ENCODE assay signal across 18 cellular contexts in genomic region chr20:61442718-61443117, GRCh38.
DNase-seq lines count a peak whose midpoint lies in the region; FAIRE-seq and TF ChIP-seq lines count a peak whose summit lies in the region.
"Had no signal": no experiment of that assay in that cellular context is flagged by ENCODE, and none has a peak within 500 bp of the region (broad histone marks: within the 10 kb centered on the region; RNA-seq: fewer than 3 reads in every experiment).

No MANE protein-coding gene starts in this region.

- H3K36me3 Mint-ChIP-seq in astrocyte (ENCODE audit: low read depth, unreplicated experiment) (no peaks in the 10 kb centered on the region), neural progenitor cell (no peaks in the 10 kb centered on the region)
- H3K36me3 Mint-ChIP-seq: CD8-positive, alpha-beta T cell; IgD-negative memory B cell had no signal

- H3K27me3 Mint-ChIP-seq in astrocyte (ENCODE audit: low read depth, unreplicated experiment): peaks cover 2% of the 10 kb centered on the region
- H3K27me3 Mint-ChIP-seq in neural progenitor cell (ENCODE audit: insufficient read depth, low read depth): no peaks in the 10 kb centered on the region
- H3K27me3 Mint-ChIP-seq: B cell, IgD-negative memory B cell had no signal

- H2AFZ ChIP-seq in astrocyte (ENCODE audit: low read depth, low read length) (no peak overlapping the region), neural progenitor cell (replicated peaks) (no peak overlapping the region)
- H2AFZ ChIP-seq: GM23248 had no signal

- H3K4me1 ChIP-seq in NT2/D1 (ENCODE audit: insufficient read depth, insufficient read length): peaks cover 10% of the 10 kb centered on the region
- peaks cover 12% of the 10 kb centered on the region for H3K4me1 ChIP-seq in astrocyte (ENCODE audit: insufficient read depth, low read length)
- H3K4me1 ChIP-seq in neural progenitor cell: peaks cover 83% of the 10 kb centered on the region
- H3K4me1 ChIP-seq: BLaER1 treated with 17β-estradiol and CSF1 and Interleukin-3, amounts not matched to agents 10 nM and 100 nM had no signal

- H4K20me1 ChIP-seq in astrocyte (ENCODE audit: insufficient read depth, low read length) (peaks cover 9% of the 10 kb centered on the region), neural progenitor cell (ENCODE audit: low read depth) (no peaks in the 10 kb centered on the region)
- H4K20me1 ChIP-seq: BLaER1 treated with 17β-estradiol and CSF1 and Interleukin-3, amounts not matched to agents 10 nM and 100 nM had no signal

- no peak overlapping the region for H3K4me3 ChIP-seq in NT2/D1 (ENCODE audit: insufficient read length, low read depth)
- no peak overlapping the region for H3K4me3 ChIP-seq in astrocyte (ENCODE audit: insufficient read depth, low read depth, low read length)
- 0 out of 2 replicates have a peak overlapping the region, but pooled peaks have one; percentile 22 for H3K4me3 ChIP-seq in iPS-18c (ENCODE audit: insufficient read depth, low read depth, low read length)
- H3K4me3 ChIP-seq in neural progenitor cell: no peak overlapping the region
- H3K4me3 ChIP-seq: BLaER1 treated with 17β-estradiol and CSF1 and Interleukin-3, amounts not matched to agents 10 nM and 100 nM; GM23248 had no signal

- H3K4me2 ChIP-seq in astrocyte (ENCODE audit: low read length): peak overlapping the region; percentile 12
- peak overlapping the region; percentile 47 for H3K4me2 ChIP-seq in neural progenitor cell
- H3K4me2 ChIP-seq: BLaER1 treated with 17β-estradiol and CSF1 and Interleukin-3, amounts not matched to agents 10 nM and 100 nM had no signal

- no peak for FAIRE-seq in astrocyte (lab: Jason Lieb, UNC)
- FAIRE-seq: G401.6, GM12891, HepG2 had no signal

- H3K27ac Mint-ChIP-seq in astrocyte (ENCODE audit: unreplicated experiment) (no peak overlapping the region), neural progenitor cell (peak overlapping the region; percentile 74)
- H3K27ac Mint-ChIP-seq: B cell; CD8-positive, alpha-beta T cell; IgD-negative memory B cell had no signal

- H3K9me3 Mint-ChIP-seq in astrocyte (ENCODE audit: unreplicated experiment) (no peaks in the 10 kb centered on the region), neural progenitor cell (peaks cover 2% of the 10 kb centered on the region)
- H3K9me3 Mint-ChIP-seq: CD8-positive, alpha-beta T cell had no signal

- H3K36me3 ChIP-seq in NT2/D1 (ENCODE audit: insufficient read depth, insufficient read length, low read length) (no peaks in the 10 kb centered on the region), astrocyte (ENCODE audit: insufficient read depth, low read length) (no peaks in the 10 kb centered on the region), neural progenitor cell (no peaks in the 10 kb centered on the region)
- H3K36me3 ChIP-seq: BLaER1 treated with 17β-estradiol and CSF1 and Interleukin-3, amounts not matched to agents 10 nM and 100 nM had no signal

- TF ChIP-seq CTCF in astrocyte (IDR thresholded peaks at IDR 0.05; ENCODE audit: insufficient read depth, low read depth, low read length) (no peak), neural progenitor cell (IDR thresholded peaks at IDR 0.05) (no peak)

- H3K27me3 ChIP-seq in NT2/D1 (ENCODE audit: insufficient read depth, insufficient read length) (no peaks in the 10 kb centered on the region), astrocyte (ENCODE audit: insufficient read depth, low read length) (no peaks in the 10 kb centered on the region), neural progenitor cell (no peaks in the 10 kb centered on the region)
- H3K27me3 ChIP-seq: BLaER1 treated with 17β-estradiol and CSF1 and Interleukin-3, amounts not matched to agents 10 nM and 100 nM had no signal

- H3K9me3 ChIP-seq in NT2/D1 (ENCODE audit: insufficient read depth, low read length): no peaks in the 10 kb centered on the region
- H3K9me3 ChIP-seq in astrocyte (ENCODE audit: insufficient read depth, low read depth, low read length): no peaks in the 10 kb centered on the region
- H3K9me3 ChIP-seq in iPS-18c (ENCODE audit: control insufficient read depth, insufficient read depth, low read length): no peaks in the 10 kb centered on the region
- no peaks in the 10 kb centered on the region for H3K9me3 ChIP-seq in neural progenitor cell (ENCODE audit: low read depth)
- H3K9me3 ChIP-seq: BLaER1 treated with 17β-estradiol and CSF1 and Interleukin-3, amounts not matched to agents 10 nM and 100 nM had no signal

- peak overlapping the region; percentile 43 for H3K9ac ChIP-seq in NT2/D1 (ENCODE audit: insufficient read length, low read depth)
- H3K9ac ChIP-seq in astrocyte (ENCODE audit: low read length): no peak overlapping the region
- H3K9ac ChIP-seq in neural progenitor cell: no peak overlapping the region
- H3K9ac ChIP-seq: BLaER1 treated with 17β-estradiol and CSF1 and Interleukin-3, amounts not matched to agents 10 nM and 100 nM; GM23248 had no signal

- DNase-seq in NT2/D1 (ENCODE audit: low read depth, low spot score) (no peak), astrocyte (ENCODE audit: low read depth) (no peak), neural progenitor cell (ENCODE audit: low spot score) (no peak), DMS153 treated with DMSO at 0.1 percent for 48 hours (lab: John Stamatoyannopoulos, UW; ENCODE audit: unreplicated experiment) (no peak), dedifferentiated amniotic fluid mesenchymal stem cell (ENCODE audit: extremely low spot score) (no peak), DMS153 (lab: John Stamatoyannopoulos, UW) (no peak)
- DNase-seq in activated CD4-positive, alpha-beta T cell treated with anti-CD3 and anti-CD28 coated beads for 48 hours: no peak
- DNase-seq: Calu3; CD8-positive, alpha-beta T cell; GM23248; H7 had no signal

- H3K79me2 ChIP-seq in astrocyte (ENCODE audit: insufficient read depth, low read length): no peaks in the 10 kb centered on the region
- no peaks in the 10 kb centered on the region for H3K79me2 ChIP-seq in neural progenitor cell (ENCODE audit: low read depth)

- peaks cover 67% of the 10 kb centered on the region for H3F3A ChIP-seq in neural progenitor cell (ENCODE audit: low read depth)

- H3K4me3 Mint-ChIP-seq in astrocyte (ENCODE audit: unreplicated experiment) (no peak overlapping the region), neural progenitor cell (no peak overlapping the region)
- H3K4me3 Mint-ChIP-seq: B cell; CD8-positive, alpha-beta T cell; IgD-negative memory B cell had no signal

- H3K4me1 Mint-ChIP-seq in astrocyte (ENCODE audit: low read depth, unreplicated experiment): peaks cover 4% of the 10 kb centered on the region
- peaks cover 48% of the 10 kb centered on the region for H3K4me1 Mint-ChIP-seq in neural progenitor cell
- H3K4me1 Mint-ChIP-seq: B cell had no signal

- H3K27ac ChIP-seq in astrocyte (ENCODE audit: low read depth, low read length): no peak overlapping the region
- H3K27ac ChIP-seq in neural progenitor cell: no peak overlapping the region
- H3K27ac ChIP-seq: BLaER1 treated with 17β-estradiol and CSF1 and Interleukin-3, amounts not matched to agents 10 nM and 100 nM; GM23248 had no signal
